ENCODE assay signal across 1 cellular context in genomic region chr13:106919638-106920037, GRCh38.
TF ChIP-seq lines count a peak whose summit lies in the region.

No MANE protein-coding gene starts in this region.

TF ChIP-seq in HepG2, 621 proteins besides CTCF, POLR2A, EP300 and RAD21 (continued from another document):
- TF ChIP-seq ZNF513 (CRISPR knock-in tag; conservative IDR thresholded peaks at IDR 0.05) (no peak), ZNF180 (CRISPR knock-in tag; IDR thresholded peaks at IDR 0.05; ENCODE audit: borderline replicate concordance, low read depth) (no peak), PAF1 (CRISPR knock-in tag; IDR thresholded peaks at IDR 0.05) (no peak), ZNF282 (IDR thresholded peaks at IDR 0.05; ENCODE audit: partially characterized antibody) (no peak), HMGXB3 (CRISPR knock-in tag; IDR thresholded peaks at IDR 0.05; ENCODE audit: borderline replicate concordance) (no peak), HOXD1 (CRISPR knock-in tag; IDR thresholded peaks at IDR 0.05) (no peak), ZMYM4 (CRISPR knock-in tag; IDR thresholded peaks at IDR 0.05) (no peak), TCF7 (IDR thresholded peaks at IDR 0.05; ENCODE audit: low read depth) (no peak), RFX5 (IDR thresholded peaks at IDR 0.05; ENCODE audit: low read depth, low read length) (no peak), ARHGAP35 (CRISPR knock-in tag; IDR thresholded peaks at IDR 0.05; ENCODE audit: borderline replicate concordance) (no peak), ZNF430 (CRISPR knock-in tag; IDR thresholded peaks at IDR 0.05) (no peak), GPBP1L1 (CRISPR knock-in tag; IDR thresholded peaks at IDR 0.05) (no peak), KLF6 (CRISPR knock-in tag; IDR thresholded peaks at IDR 0.05) (no peak)
